In genomic region chrX:135421537-135421931, GRCh38 we compare ENCODE assay signal across 8 cellular contexts. TPM values are rescaled to one million over a fixed set of nuclear protein-coding genes. Genes with fewer than 3 reads are reported as not detected.
DNase-seq lines count a peak whose midpoint lies in the region; ATAC-seq and TF ChIP-seq lines count a peak whose summit lies in the region.

No MANE protein-coding gene starts in this region.

- H3K9me3 Mint-ChIP-seq in T-helper 1 cell treated with Interleukin-12 subunit alpha and Interleukin-12 subunit beta and Interleukin-4 antibody, amounts not matched to agents 30 μg/mL and 1 μg/mL, for 36 hours, result no peaks in the 10 kb centered on the region

- H3K27ac Mint-ChIP-seq in T-helper 1 cell treated with Interleukin-12 subunit alpha and Interleukin-12 subunit beta and Interleukin-4 antibody, amounts not matched to agents 30 μg/mL and 1 μg/mL, for 36 hours, result no peak overlapping the region

- H3K27me3 Mint-ChIP-seq in T-helper 1 cell treated with Interleukin-12 subunit alpha and Interleukin-12 subunit beta and Interleukin-4 antibody, amounts not matched to agents 30 μg/mL and 1 μg/mL, for 36 hours (ENCODE audit: low read depth), result peaks cover 20% of the 10 kb centered on the region

- intact Hi-C loops in right cardiac atrium (cut with DNase I) (no loop called here), vagina (cut with DNase I) (no loop called here)

- no peaks in the 10 kb centered on the region for H3K36me3 ChIP-seq in vagina

- no peaks in the 10 kb centered on the region for H3K9me3 ChIP-seq in right cardiac atrium (ENCODE audit: control insufficient read depth, low read length)
- no peaks in the 10 kb centered on the region for H3K9me3 ChIP-seq in vagina

- peak overlapping the region; percentile 62 for H3K4me3 Mint-ChIP-seq in T-helper 1 cell treated with Interleukin-12 subunit alpha and Interleukin-12 subunit beta and Interleukin-4 antibody, amounts not matched to agents 30 μg/mL and 1 μg/mL, for 36 hours

- H3K36me3 Mint-ChIP-seq in T-helper 1 cell treated with Interleukin-12 subunit alpha and Interleukin-12 subunit beta and Interleukin-4 antibody, amounts not matched to agents 30 μg/mL and 1 μg/mL, for 36 hours (ENCODE audit: low read depth), result no peaks in the 10 kb centered on the region

- H3K27ac ChIP-seq in right cardiac atrium (ENCODE audit: low read length) (no peak overlapping the region), vagina (no peak overlapping the region)

- H3K4me1 ChIP-seq in right cardiac atrium (ENCODE audit: control insufficient read depth, insufficient read depth, low read length) (no peaks in the 10 kb centered on the region), vagina (peaks cover 5% of the 10 kb centered on the region)

- peak overlapping the region; percentile 53 for H3K4me3 ChIP-seq in right cardiac atrium (ENCODE audit: low read length)
- peak overlapping the region; percentile 49 to 58 for H3K4me3 ChIP-seq in vagina

- no peak for TF ChIP-seq POLR2A in vagina (IDR thresholded peaks at IDR 0.05)

- under 1% methylated on average over 27 of the region's 29 CpGs for WGBS in right cardiac atrium

- DNase-seq in GM04504 (ENCODE audit: low read depth) (peak; percentile 4), NCI-H1092 treated with DMSO at 0.1 percent for 48 hours (lab: John Stamatoyannopoulos, UW) (peak; percentile 72), amygdala (lab: John Stamatoyannopoulos, UW) (peak in 55 of 56 donors; percentile 22 to 89 (median 79)), right cardiac atrium (peak; percentile 89 to 96 (median 95)), retina (peak; percentile 79), vagina (ENCODE audit: extremely low spot score in 2 of 2) (no peak)

- ATAC-seq in HG02610 (IDR thresholded peaks at IDR 0.05; ENCODE audit: unreplicated experiment) (peak; percentile 95), right cardiac atrium (peak; percentile 98)

- no peaks in the 10 kb centered on the region for H3K27me3 ChIP-seq in right cardiac atrium (ENCODE audit: control insufficient read depth, insufficient read depth)
- H3K27me3 ChIP-seq in vagina, result no peaks in the 10 kb centered on the region

- no peak for TF ChIP-seq CTCF in vagina (IDR thresholded peaks at IDR 0.05)

- peaks cover 11% of the 10 kb centered on the region for H3K4me1 Mint-ChIP-seq in T-helper 1 cell treated with Interleukin-12 subunit alpha and Interleukin-12 subunit beta and Interleukin-4 antibody, amounts not matched to agents 30 μg/mL and 1 μg/mL, for 36 hours (ENCODE audit: low read depth)

RNA-seq across cellular contexts. Expression of gene SMIM10L2A, which starts 0.2 kb away (rescaled TPM):
- total RNA-seq in right cardiac atrium (1 to 10 TPM; 3.8 to 6.3 (median 5.3) TPM), vagina (1.5 TPM)
- 5.1 TPM for polyA plus RNA-seq in right cardiac atrium

Comparison
In these comparisons a context has a peak if more than half of its experiments do, and no peak if none do; other contexts are left out.
1. DNase-seq: peak in GM04504 (single experiment), NCI-H1092 treated with DMSO at 0.1 percent for 48 hours (single experiment), amygdala (55 of 56), right cardiac atrium (3 of 3) and retina (single experiment); none in vagina (0 of 2).